In genomic region chr5:77353251-77353650, GRCh38 we compare ENCODE assay signal across 19 cellular contexts.
DNase-seq lines count a peak whose midpoint lies in the region; ATAC-seq, FAIRE-seq and TF ChIP-seq lines count a peak whose summit lies in the region.
"Had no signal": no experiment of that assay in that cellular context is flagged by ENCODE, and none has a peak within 500 bp of the region (broad histone marks: within the 10 kb centered on the region; RNA-seq: fewer than 3 reads in every experiment).

No MANE protein-coding gene starts in this region.

- FAIRE-seq in HepG2 (lab: Jason Lieb, UNC) = no peak
- FAIRE-seq: A549, GM12878 had no signal

- no peak overlapping the region for H3K9ac ChIP-seq in HepG2 (ENCODE audit: insufficient read depth, low read depth, low read length)
- H3K9ac ChIP-seq in SK-N-MC (ENCODE audit: insufficient read length) = peak overlapping the region; percentile 16
- H3K9ac ChIP-seq: BLaER1 had no signal

- peak; percentile 50 to 86 (median 60) for ATAC-seq in right lobe of liver
- ATAC-seq in HepG2 = no peak
- ATAC-seq: A549, GM12878, HCT116 had no signal

- in situ Hi-C loops in HepG2 (cut with HindIII; ENCODE audit: extremely low pct_ligation_motif_present, low pct_unique_long_range_greater_than_20kb) = no loop called here

- no peaks in the 10 kb centered on the region for H4K20me1 ChIP-seq in HepG2 (ENCODE audit: insufficient read depth, low read length)
- H4K20me1 ChIP-seq: BLaER1 had no signal

- H3K4me1 ChIP-seq in right lobe of liver (peaks cover 0 to 36% (median 9%) of the 10 kb centered on the region in 4 donors), HepG2 (ENCODE audit: insufficient read depth, low read length) (no peaks in the 10 kb centered on the region)
- H3K4me1 ChIP-seq: A549 had no signal

- H3K4me3 ChIP-seq in right lobe of liver (no peak overlapping the region), HepG2 (replicated peaks in 1 of 3; ENCODE audit: insufficient read depth in 1 of 3, low read depth in 2 of 3, low read length in 3 of 3) (no peak overlapping the region), SK-N-MC (no peak overlapping the region)
- H3K4me3 ChIP-seq: A549, BLaER1, GM12878 had no signal

- H3K4me2 ChIP-seq in HepG2 (ENCODE audit: low read depth, low read length) = no peak overlapping the region
- H3K4me2 ChIP-seq: A549, BLaER1 had no signal

- H3K27me3 ChIP-seq in right lobe of liver (no peaks in the 10 kb centered on the region), HepG2 (ENCODE audit: control insufficient read depth in 1 of 2, insufficient read depth in 2 of 2, low read length in 2 of 2) (peaks cover 0 to 4% of the 10 kb centered on the region in 2 experiments; a peak in 2 of 5 replicates)
- H3K27me3 ChIP-seq: BLaER1 had no signal

- DNase-seq in NCI-H1417 (lab: John Stamatoyannopoulos, UW) (peak in 2 of 3 experiments; percentile 13 to 60), NCI-H1417 treated with DMSO at 0.1 percent for 48 hours (lab: John Stamatoyannopoulos, UW) (no peak), right lobe of liver (no peak), HepG2 (ENCODE audit: low spot score) (no peak), SK-N-MC (ENCODE audit: low read depth, low spot score) (no peak), EL (no peak), occipital lobe (lab: John Stamatoyannopoulos, UW) (no peak)
- DNase-seq: AML-193; Calu3; CD4-positive, alpha-beta memory T cell; DMS79 treated with DMSO at 0.1 percent for 48 hours; GOT3; H7; HFFc6 had no signal

- no peaks in the 10 kb centered on the region for H3K36me3 ChIP-seq in right lobe of liver
- no peaks in the 10 kb centered on the region for H3K36me3 ChIP-seq in HepG2 (replicated peaks in 1 of 2; ENCODE audit: control insufficient read depth in 1 of 2, insufficient read depth in 2 of 2, low read length in 2 of 2)
- no peaks in the 10 kb centered on the region for H3K36me3 ChIP-seq in SK-N-MC (ENCODE audit: insufficient read depth, low read length)
- H3K36me3 ChIP-seq: BLaER1 had no signal

- TF ChIP-seq EP300 in HepG2 (IDR thresholded peaks at IDR 0.05; ENCODE audit: low read depth in 2 of 2, low read length in 2 of 2) = no peak
- TF ChIP-seq EP300 in HepG2 (CRISPR knock-in tag; IDR thresholded peaks at IDR 0.05; ENCODE audit: borderline replicate concordance) = no peak

- H3K9me3 ChIP-seq in right lobe of liver (no peaks in the 10 kb centered on the region), HepG2 (ENCODE audit: low read length) (no peaks in the 10 kb centered on the region), SK-N-MC (ENCODE audit: low read depth, low read length) (no peaks in the 10 kb centered on the region)
- H3K9me3 ChIP-seq: A549, BLaER1 had no signal

- no peak for TF ChIP-seq RAD21 in HepG2 (CRISPR knock-in tag; IDR thresholded peaks at IDR 0.05)

- no peak overlapping the region for H2AFZ ChIP-seq in HepG2 (ENCODE audit: low read length)

- H3K27ac ChIP-seq in right lobe of liver = peak overlapping the region in 1 of 3 donors; percentile 29
- H3K27ac ChIP-seq in HepG2 (ENCODE audit: extremely low read length, insufficient read depth, low read length) = no peak overlapping the region
- peak overlapping the region; percentile 38; the same call in 1 of the 2 replicates for H3K27ac ChIP-seq in SK-N-MC
- H3K27ac ChIP-seq: 22Rv1, A549, BLaER1 had no signal

- no peaks in the 10 kb centered on the region for H3K79me2 ChIP-seq in HepG2 (ENCODE audit: insufficient read depth, low read length)

- POLR2A ChIA-PET in HepG2 (lab: Yijun Ruan, JAX) = no interaction called here

- no peak for TF ChIP-seq CTCF in right lobe of liver (IDR thresholded peaks at IDR 0.05)
- no peak for TF ChIP-seq CTCF in HepG2 (CRISPR knock-in tag; IDR thresholded peaks at IDR 0.05)

- no TSS peak for BruUV-seq in HepG2 (replicated peaks; lab: Mats Ljungman, UMichigan)

- no peak for TF ChIP-seq POLR2A in right lobe of liver (IDR thresholded peaks at IDR 0.05)
- TF ChIP-seq POLR2A in HepG2 (IDR thresholded peaks at IDR 0.05; ENCODE audit: insufficient read depth in 1 of 2, low read depth in 2 of 2, low read length in 2 of 2) = no peak

- CTCF ChIA-PET in HepG2 (lab: Yijun Ruan, JAX; ENCODE audit: low intra/inter-chr PET ratio, low total read pairs) = no interaction called here

- intact Hi-C loops in right lobe of liver (cut with DNase I) (no loop called here), HepG2 (cut with micrococcal nuclease; ENCODE audit: unreplicated experiment) (no loop called here)

- WGBS in right lobe of liver (ENCODE audit: insufficient coverage, low coverage, low lambda C conversion rate, missing lambda C conversion rate) = 58% methylated on average over 4 of the region's 4 CpGs
- 4% methylated on average over 4 of the region's 4 CpGs for WGBS in HepG2 (ENCODE audit: low lambda C conversion rate)

TF ChIP-seq in HepG2, 621 proteins besides CTCF, POLR2A, EP300 and RAD21 (continues in another document):
- TF ChIP-seq MXI1 (IDR thresholded peaks at IDR 0.05; ENCODE audit: borderline replicate concordance, low read depth, low read length) (no peak), THAP8 (CRISPR knock-in tag; IDR thresholded peaks at IDR 0.05; ENCODE audit: borderline replicate concordance) (no peak), ATF5 (CRISPR knock-in tag; IDR thresholded peaks at IDR 0.05; ENCODE audit: low read depth) (no peak), DZIP1 (CRISPR knock-in tag; IDR thresholded peaks at IDR 0.05) (no peak), RBM22 (optimal IDR thresholded peaks at IDR 0.05; ENCODE audit: low read length) (no peak), MBD4 (IDR thresholded peaks at IDR 0.05; ENCODE audit: borderline replicate concordance, low read length) (no peak), SNAI1 (CRISPR knock-in tag; IDR thresholded peaks at IDR 0.05; ENCODE audit: borderline replicate concordance) (no peak), GLMP (CRISPR knock-in tag; IDR thresholded peaks at IDR 0.05; ENCODE audit: borderline replicate concordance) (no peak), CHCHD3 (CRISPR knock-in tag; IDR thresholded peaks at IDR 0.05) (no peak), MED8 (CRISPR knock-in tag; IDR thresholded peaks at IDR 0.05; ENCODE audit: insufficient replicate concordance) (no peak), DNMT3B (CRISPR knock-in tag; conservative IDR thresholded peaks at IDR 0.05) (no peak), CSRNP1 (CRISPR knock-in tag; IDR thresholded peaks at IDR 0.05) (no peak)

Comparison
In these comparisons a context has a peak if more than half of its experiments do, and no peak if none do; other contexts are left out.
1. DNase-seq: peak in NCI-H1417 (2 of 3); none in NCI-H1417 treated with DMSO at 0.1 percent for 48 hours (single experiment), right lobe of liver (0 of 3), HepG2 (single experiment), SK-N-MC (single experiment), EL (single experiment) and occipital lobe (single experiment).